Comparison of ENCODE assay signal across 12 cellular contexts in genomic region chr18:2223394-2223793, GRCh38.
DNase-seq lines count a peak whose midpoint lies in the region; ATAC-seq and TF ChIP-seq lines count a peak whose summit lies in the region.
"Had no signal": no experiment of that assay in that cellular context is flagged by ENCODE, and none has a peak within 500 bp of the region (broad histone marks: within the 10 kb centered on the region; RNA-seq: fewer than 3 reads in every experiment).

No MANE protein-coding gene starts in this region.

- no peak for TF ChIP-seq CTCF in PC-3 (conservative IDR thresholded peaks at IDR 0.05; ENCODE audit: low read depth, low read length)
- TF ChIP-seq CTCF in epithelial cell of esophagus (IDR thresholded peaks at IDR 0.05; ENCODE audit: insufficient read depth, low read depth, low read length, missing control alignments) = no peak
- no peak for TF ChIP-seq CTCF in glutamatergic neuron (IDR thresholded peaks at IDR 0.05; ENCODE audit: partially characterized antibody, unreplicated experiment)

- intact Hi-C loops in PC-3 (cut with micrococcal nuclease) = loop anchor here (2.0 to 10.0 kb wide), 4 partner anchors 43 to 1361 kb away; no protein-coding TSS in a partner anchor

- peak overlapping the region; percentile 29; the same call in 1 of the 2 replicates for H3K4me2 ChIP-seq in PC-3 (ENCODE audit: low read length)

- H2AFZ ChIP-seq in ACC112 (ENCODE audit: low read length, unreplicated experiment) = peak overlapping the region; percentile 53
- 0 out of 2 replicates have a peak overlapping the region, but pooled peaks have one; percentile 30 for H2AFZ ChIP-seq in PC-3 (ENCODE audit: low read length)

- H3K27me3 Mint-ChIP-seq in glutamatergic neuron (ENCODE audit: unreplicated experiment) = no peaks in the 10 kb centered on the region
- H3K27me3 Mint-ChIP-seq: progenitor cell of endocrine pancreas had no signal

- no peaks in the 10 kb centered on the region for H4K20me1 ChIP-seq in PC-3 (ENCODE audit: low read length)

- H3K27ac ChIP-seq in ACC112 (ENCODE audit: low read depth, low read length) (no peak overlapping the region), PC-3 (ENCODE audit: low read length) (peak overlapping the region; percentile 5; the same call in 1 of the 2 replicates)
- H3K27ac ChIP-seq: HL-60, thyroid gland had no signal

- POLR2A ChIA-PET in PC-3 (lab: Charles Lee; ENCODE audit: unreplicated experiment) = interaction anchor here (0.6 to 1.0 kb wide), 2 partner anchors 111 to 687 kb away, joined by 3 to 4 read pairs; no protein-coding TSS in a partner anchor

- no TSS peak for BruUV-seq in PC-3 (replicated peaks; lab: Mats Ljungman, UMichigan)

- no peaks in the 10 kb centered on the region for H3K9me3 Mint-ChIP-seq in glutamatergic neuron (ENCODE audit: unreplicated experiment)

- H3K36me3 ChIP-seq in ACC112 (ENCODE audit: insufficient read depth, low read length) (no peaks in the 10 kb centered on the region), PC-3 (ENCODE audit: low read depth, low read length) (no peaks in the 10 kb centered on the region), mucosa of stomach (ENCODE audit: control insufficient read depth, insufficient read depth, low read length) (no peaks in the 10 kb centered on the region)
- H3K36me3 ChIP-seq: thyroid gland had no signal

- H3K9me2 ChIP-seq in PC-3 (replicated peaks; ENCODE audit: low read length) = no peaks in the 10 kb centered on the region

- ATAC-seq in PC-3 (no peak), HG02763 (IDR thresholded peaks at IDR 0.05; ENCODE audit: unreplicated experiment) (no peak)

- peak; percentile 7 for DNase-seq in PC-3
- DNase-seq in epithelial cell of esophagus (ENCODE audit: low read depth) = peak; percentile 17
- no peak for DNase-seq in stimulated activated CD4-positive, alpha-beta T cell treated with anti-CD3 and anti-CD28 coated beads, Interleukin-1b, Interleukin-23, amount 100 ng/mL, for 48 hours
- no peak for DNase-seq in glutamatergic neuron
- no peak for DNase-seq in HUDEP-2 (lab: John Stamatoyannopoulos, UW; ENCODE audit: unreplicated experiment in 76 of 76)
- DNase-seq: activated T-cell treated with anti-CD3 and anti-CD28 coated beads for 4 hours, thyroid gland had no signal

- no peaks in the 10 kb centered on the region for H3F3A ChIP-seq in PC-3 (ENCODE audit: low read length, unreplicated experiment)

- H3K4me3 Mint-ChIP-seq in glutamatergic neuron (ENCODE audit: unreplicated experiment) = no peak overlapping the region

- peaks cover 6% of the 10 kb centered on the region for H3K4me1 Mint-ChIP-seq in glutamatergic neuron (ENCODE audit: low read depth, unreplicated experiment)

- H3K9me3 ChIP-seq in PC-3 (ENCODE audit: low read length) (no peaks in the 10 kb centered on the region), mucosa of stomach (ENCODE audit: control insufficient read depth, low read length) (no peaks in the 10 kb centered on the region)
- H3K9me3 ChIP-seq: thyroid gland had no signal

- H3K9ac ChIP-seq in PC-3 (ENCODE audit: low read length) (no peak overlapping the region), mucosa of stomach (ENCODE audit: low read length) (no peak overlapping the region)

- no peaks in the 10 kb centered on the region for H3K79me2 ChIP-seq in ACC112 (ENCODE audit: control insufficient read depth, insufficient read depth, low read length, unreplicated experiment)
- H3K79me2 ChIP-seq in PC-3 (ENCODE audit: low read length) = no peaks in the 10 kb centered on the region

- H3K27ac Mint-ChIP-seq in glutamatergic neuron (ENCODE audit: unreplicated experiment) = no peak overlapping the region
- H3K27ac Mint-ChIP-seq: progenitor cell of endocrine pancreas had no signal

- H3K4me3 ChIP-seq in ACC112 (ENCODE audit: low read depth, low read length) (peak overlapping the region; percentile 73), PC-3 (ENCODE audit: low read length) (no peak overlapping the region), epithelial cell of esophagus (ENCODE audit: low read length) (peak overlapping the region; percentile 26), mucosa of stomach (ENCODE audit: low read length) (peak overlapping the region; percentile 14)
- H3K4me3 ChIP-seq: thyroid gland had no signal

- CTCF ChIA-PET in PC-3 (lab: Charles Lee) = interaction anchor here (0.7 to 1.6 kb wide), 5 partner anchors 111 to 628 kb away, joined by 3 to 6 read pairs (median 3); no protein-coding TSS in a partner anchor

- H3K4me1 ChIP-seq in ACC112 (ENCODE audit: control insufficient read depth, insufficient read depth, low read length, unreplicated experiment) = no peaks in the 10 kb centered on the region
- H3K4me1 ChIP-seq in PC-3 (ENCODE audit: insufficient read depth, low read length) = peaks cover 11% of the 10 kb centered on the region
- H3K4me1 ChIP-seq in mucosa of stomach (ENCODE audit: control insufficient read depth, insufficient read depth, low read length) = no peaks in the 10 kb centered on the region
- H3K4me1 ChIP-seq: thyroid gland had no signal

- H3K36me3 Mint-ChIP-seq in glutamatergic neuron (ENCODE audit: unreplicated experiment) = no peaks in the 10 kb centered on the region

- H3K27me3 ChIP-seq in ACC112 (ENCODE audit: insufficient read depth, low read length) (peaks cover 29% of the 10 kb centered on the region), PC-3 (ENCODE audit: low read length) (no peaks in the 10 kb centered on the region), mucosa of stomach (ENCODE audit: control insufficient read depth, insufficient read depth, low read length) (no peaks in the 10 kb centered on the region)
- H3K27me3 ChIP-seq: thyroid gland had no signal

Comparison
In these comparisons a context has a peak if more than half of its experiments do, and no peak if none do; other contexts are left out.
1. DNase-seq: peak in PC-3 (single experiment) and epithelial cell of esophagus (single experiment); none in stimulated activated CD4-positive, alpha-beta T cell treated with anti-CD3 and anti-CD28 coated beads, Interleukin-1b, Interleukin-23, amount 100 ng/mL, for 48 hours (single experiment), glutamatergic neuron (single experiment) and HUDEP-2 (0 of 76).